8 cellular contexts compared by ENCODE assay signal in genomic region chr9:92986175-92987110, GRCh38. TPM values are rescaled to one million over a fixed set of nuclear protein-coding genes. Genes with fewer than 3 reads are reported as not detected.
DNase-seq lines count a peak whose midpoint lies in the region; ATAC-seq and TF ChIP-seq lines count a peak whose summit lies in the region.

No MANE protein-coding gene starts in this region.

- H3K9me3 ChIP-seq in OCI-LY1 (ENCODE audit: low read length) (peaks cover 17% of the 10 kb centered on the region), lung (ENCODE audit: control insufficient read depth in 2 of 2, insufficient read depth in 1 of 2, low read length in 1 of 2) (peaks cover 0 to 3% of the 10 kb centered on the region in 2 donors)

- DNase-seq in activated naive CD8-positive, alpha-beta T cell treated with anti-CD3 and anti-CD28 coated beads, Interleukin-2, amount 50 U/mL, for 24 hours: no peak
- DNase-seq in lung (ENCODE audit: low spot score) (no peak), SHP77 (lab: John Stamatoyannopoulos, UW) (no peak)

- H3K4me2 ChIP-seq in OCI-LY1 (ENCODE audit: low read length): no peak overlapping the region

- H2AFZ ChIP-seq in OCI-LY1 (ENCODE audit: low read length): no peak overlapping the region

- no peaks in the 10 kb centered on the region for H4K20me1 ChIP-seq in OCI-LY1 (ENCODE audit: insufficient read depth, low read length)

- peaks cover 74% of the 10 kb centered on the region for H3K4me1 Mint-ChIP-seq in activated naive CD8-positive, alpha-beta T cell treated with anti-CD3 and anti-CD28 coated beads, Interleukin-2, amount 50 U/mL, for 24 hours

- no peak overlapping the region for H3K4me3 Mint-ChIP-seq in activated naive CD8-positive, alpha-beta T cell treated with anti-CD3 and anti-CD28 coated beads, Interleukin-2, amount 50 U/mL, for 24 hours

- H3K4me1 ChIP-seq in OCI-LY1 (ENCODE audit: insufficient read depth, low read length, severe bottlenecking) (no peaks in the 10 kb centered on the region), lung (ENCODE audit: control insufficient read depth in 2 of 2, insufficient read depth in 2 of 2, low read length in 2 of 2) (peaks cover 0 to 2% of the 10 kb centered on the region in 2 donors)

- no peak overlapping the region for H3K27ac ChIP-seq in OCI-LY1 (ENCODE audit: low read depth, low read length, poor library complexity, severe bottlenecking)
- peak overlapping the region in 1 of 2 donors; percentile 47 for H3K27ac ChIP-seq in lung (ENCODE audit: low read depth in 1 of 2, low read length in 1 of 2)

- no peaks in the 10 kb centered on the region for H3K27me3 ChIP-seq in OCI-LY1 (ENCODE audit: insufficient read depth, low read length)
- no peaks in the 10 kb centered on the region for H3K27me3 ChIP-seq in lung (ENCODE audit: control insufficient read depth, insufficient read depth)

- H3K9ac ChIP-seq in OCI-LY1 (ENCODE audit: low read length): no peak overlapping the region

- H3K36me3 ChIP-seq in OCI-LY1 (ENCODE audit: insufficient read depth, low read length) (peaks cover 62% of the 10 kb centered on the region), lung (ENCODE audit: control insufficient read depth in 2 of 2, insufficient read depth in 2 of 2, low read length in 2 of 2) (no peaks in the 10 kb centered on the region)

- H3K4me3 ChIP-seq in OCI-LY1 (ENCODE audit: low read depth, low read length, poor library complexity, severe bottlenecking) (no peak overlapping the region), lung (no peak overlapping the region)

- 70 to 83% methylated on average over 6 of the region's 6 CpGs for WGBS in lung, 2 donors

- no peaks in the 10 kb centered on the region for H3F3A ChIP-seq in OCI-LY1 (ENCODE audit: insufficient read depth, low read length)

- H3K27ac Mint-ChIP-seq in activated naive CD8-positive, alpha-beta T cell treated with anti-CD3 and anti-CD28 coated beads, Interleukin-2, amount 50 U/mL, for 24 hours: peak overlapping the region; percentile 58

- H3K36me3 Mint-ChIP-seq in activated naive CD8-positive, alpha-beta T cell treated with anti-CD3 and anti-CD28 coated beads, Interleukin-2, amount 50 U/mL, for 24 hours (ENCODE audit: low read depth): peaks cover 74% of the 10 kb centered on the region

- TF ChIP-seq CTCF in GM12873 (IDR thresholded peaks at IDR 0.05; ENCODE audit: insufficient read depth, low read depth, low read length, missing control alignments) (peak; percentile 62), OCI-LY1 (IDR thresholded peaks at IDR 0.05; ENCODE audit: low read length) (peak; percentile 68; the same call in 1 of the 2 replicates), lung (IDR thresholded peaks at IDR 0.05; ENCODE audit: control extremely low read depth, extremely low read depth) (peak; percentile 11)

- peaks cover 19% of the 10 kb centered on the region for H3K9me3 Mint-ChIP-seq in activated naive CD8-positive, alpha-beta T cell treated with anti-CD3 and anti-CD28 coated beads, Interleukin-2, amount 50 U/mL, for 24 hours

- peak; percentile 22 for ATAC-seq in activated naive CD8-positive, alpha-beta T cell treated with anti-CD3 and anti-CD28 coated beads, Interleukin-2, amount 50 U/mL, for 24 hours
- ATAC-seq in lung (ENCODE audit: insufficient read depth, low FRiP score) (peak; percentile 19), HG03280 (IDR thresholded peaks at IDR 0.05; ENCODE audit: unreplicated experiment) (no peak), GM21786 (IDR thresholded peaks at IDR 0.05; ENCODE audit: unreplicated experiment) (no peak), HG03520 (IDR thresholded peaks at IDR 0.05; ENCODE audit: unreplicated experiment) (no peak)

- H3K9me2 ChIP-seq in OCI-LY1 (ENCODE audit: low read depth, low read length): no peaks in the 10 kb centered on the region

- no peaks in the 10 kb centered on the region for H3K27me3 Mint-ChIP-seq in activated naive CD8-positive, alpha-beta T cell treated with anti-CD3 and anti-CD28 coated beads, Interleukin-2, amount 50 U/mL, for 24 hours

- H3K79me2 ChIP-seq in OCI-LY1 (ENCODE audit: insufficient read depth, low read length): no peaks in the 10 kb centered on the region

RNA-seq across cellular contexts. Expression of gene FGD3, which starts 39.1 kb away (rescaled TPM):
- total RNA-seq in lung: 10 to 100 TPM; 10.8 to 24.3 TPM
- polyA plus RNA-seq in lung: 10 to 100 TPM in 1 of 2 donors, 1 to 10 TPM in 1; 6.1 to 45.9 TPM

Comparison
In these comparisons a context has a peak if more than half of its experiments do, and no peak if none do; other contexts are left out.
1. CTCF ChIP-seq: peak in every context shown above with its lines; median percentile 68 in OCI-LY1; 62 in GM12873; 11 in lung.
2. ATAC-seq: peak in activated naive CD8-positive, alpha-beta T cell treated with anti-CD3 and anti-CD28 coated beads, Interleukin-2, amount 50 U/mL, for 24 hours (single experiment) and lung (single experiment); none in HG03280 (single experiment), GM21786 (single experiment) and HG03520 (single experiment).